In the genomic region with DNA sequence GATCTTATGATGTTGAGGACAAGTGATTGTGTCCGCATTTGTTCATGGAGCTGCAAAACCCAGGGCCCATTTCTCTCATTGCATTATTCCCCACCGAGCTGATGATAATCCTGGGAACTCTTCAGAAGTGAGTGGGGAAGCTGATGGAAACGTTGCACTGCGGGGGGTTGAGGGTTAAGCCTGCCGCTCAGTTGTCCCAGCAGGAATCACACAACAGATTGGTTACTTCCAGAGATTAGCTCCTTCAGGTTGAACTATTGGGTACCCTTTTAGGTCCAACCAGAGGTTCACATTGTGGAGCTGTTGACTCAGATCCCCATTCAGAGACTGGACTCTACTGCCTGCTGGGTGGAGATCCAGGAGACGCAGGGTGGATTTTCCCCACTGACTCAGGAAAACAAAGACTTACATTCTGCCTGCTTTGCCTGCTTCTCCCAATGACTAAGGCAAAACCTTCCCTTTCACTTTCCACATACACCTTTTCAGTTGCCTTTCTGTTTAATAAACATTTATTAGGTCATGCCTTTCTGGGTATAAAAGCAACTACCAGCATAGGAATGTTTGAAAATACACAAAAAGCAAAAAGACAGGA, we compare ENCODE assay signal across 2 cellular contexts.
TF ChIP-seq lines count a peak whose summit lies in the region.

No MANE protein-coding gene starts in this region.

TF ChIP-seq in IMR-90, 13 proteins besides CTCF, POLR2A, EP300 and RAD21:
- TF ChIP-seq FOS (IDR thresholded peaks at IDR 0.05; ENCODE audit: low read depth, low read length) = no peak
- TF ChIP-seq MAZ (IDR thresholded peaks at IDR 0.05; ENCODE audit: borderline replicate concordance, low read depth, low read length) = no peak
- no peak for TF ChIP-seq MXI1 (IDR thresholded peaks at IDR 0.05; ENCODE audit: borderline replicate concordance, low read depth, low read length)
- TF ChIP-seq CHD1 (IDR thresholded peaks at IDR 0.05; ENCODE audit: low read depth, low read length) = no peak
- TF ChIP-seq, protein P1, sequence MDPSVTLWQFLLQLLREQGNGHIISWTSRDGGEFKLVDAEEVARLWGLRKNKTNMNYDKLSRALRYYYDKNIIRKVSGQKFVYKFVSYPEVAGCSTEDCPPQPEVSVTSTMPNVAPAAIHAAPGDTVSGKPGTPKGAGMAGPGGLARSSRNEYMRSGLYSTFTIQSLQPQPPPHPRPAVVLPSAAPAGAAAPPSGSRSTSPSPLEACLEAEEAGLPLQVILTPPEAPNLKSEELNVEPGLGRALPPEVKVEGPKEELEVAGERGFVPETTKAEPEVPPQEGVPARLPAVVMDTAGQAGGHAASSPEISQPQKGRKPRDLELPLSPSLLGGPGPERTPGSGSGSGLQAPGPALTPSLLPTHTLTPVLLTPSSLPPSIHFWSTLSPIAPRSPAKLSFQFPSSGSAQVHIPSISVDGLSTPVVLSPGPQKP (IDR thresholded peaks at IDR 0.05; ENCODE audit: borderline replicate concordance, low read depth, low read length) = no peak
- TF ChIP-seq NFE2L2 (IDR thresholded peaks at IDR 0.05; ENCODE audit: low read depth, low read length) = no peak
- TF ChIP-seq, protein P2, sequence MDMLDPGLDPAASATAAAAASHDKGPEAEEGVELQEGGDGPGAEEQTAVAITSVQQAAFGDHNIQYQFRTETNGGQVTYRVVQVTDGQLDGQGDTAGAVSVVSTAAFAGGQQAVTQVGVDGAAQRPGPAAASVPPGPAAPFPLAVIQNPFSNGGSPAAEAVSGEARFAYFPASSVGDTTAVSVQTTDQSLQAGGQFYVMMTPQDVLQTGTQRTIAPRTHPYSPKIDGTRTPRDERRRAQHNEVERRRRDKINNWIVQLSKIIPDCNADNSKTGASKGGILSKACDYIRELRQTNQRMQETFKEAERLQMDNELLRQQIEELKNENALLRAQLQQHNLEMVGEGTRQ (IDR thresholded peaks at IDR 0.05; ENCODE audit: low read depth, low read length) = no peak

TF ChIP-seq in H1, 55 proteins besides CTCF, POLR2A, EP300 and RAD21:
- TF ChIP-seq TAF7 (optimal IDR thresholded peaks at IDR 0.05; ENCODE audit: borderline replicate concordance, low read depth, low read length) (no peak), JUN (IDR thresholded peaks at IDR 0.05; ENCODE audit: low read depth, low read length) (no peak), SIN3A (conservative IDR thresholded peaks at IDR 0.05 in 1 of 2, IDR thresholded peaks at IDR 0.05 in 1 of 2; ENCODE audit: low read depth in 1 of 2, low read length in 2 of 2) (no peak), GTF2F1 (IDR thresholded peaks at IDR 0.05; ENCODE audit: borderline replicate concordance, low read depth, low read length) (no peak), KDM1A (IDR thresholded peaks at IDR 0.05; ENCODE audit: borderline replicate concordance, low read length) (no peak)
- TF ChIP-seq, protein P3, sequence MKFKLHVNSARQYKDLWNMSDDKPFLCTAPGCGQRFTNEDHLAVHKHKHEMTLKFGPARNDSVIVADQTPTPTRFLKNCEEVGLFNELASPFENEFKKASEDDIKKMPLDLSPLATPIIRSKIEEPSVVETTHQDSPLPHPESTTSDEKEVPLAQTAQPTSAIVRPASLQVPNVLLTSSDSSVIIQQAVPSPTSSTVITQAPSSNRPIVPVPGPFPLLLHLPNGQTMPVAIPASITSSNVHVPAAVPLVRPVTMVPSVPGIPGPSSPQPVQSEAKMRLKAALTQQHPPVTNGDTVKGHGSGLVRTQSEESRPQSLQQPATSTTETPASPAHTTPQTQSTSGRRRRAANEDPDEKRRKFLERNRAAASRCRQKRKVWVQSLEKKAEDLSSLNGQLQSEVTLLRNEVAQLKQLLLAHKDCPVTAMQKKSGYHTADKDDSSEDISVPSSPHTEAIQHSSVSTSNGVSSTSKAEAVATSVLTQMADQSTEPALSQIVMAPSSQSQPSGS (IDR thresholded peaks at IDR 0.05; ENCODE audit: low read length) = no peak
